1 cellular context compared by ENCODE assay signal in genomic region chr6:161011509-161012480, GRCh38.
TF ChIP-seq lines count a peak whose summit lies in the region.

No MANE protein-coding gene starts in this region.

TF ChIP-seq in H1, 55 proteins besides CTCF, POLR2A, EP300 and RAD21 (continued from another document):
- peak; percentile 68; the same call in 1 of the 2 replicates for TF ChIP-seq POU5F1 (IDR thresholded peaks at IDR 0.05; ENCODE audit: low read depth, low read length)
- no peak for TF ChIP-seq E2F6 (IDR thresholded peaks at IDR 0.05)
- TF ChIP-seq RBBP5 (IDR thresholded peaks at IDR 0.05; ENCODE audit: borderline replicate concordance, low read depth, low read length): peak; percentile 47; the same call in 1 of the 2 replicates
- peak; percentile 82 for TF ChIP-seq ASH2L (IDR thresholded peaks at IDR 0.05; ENCODE audit: low read length)
- TF ChIP-seq SIN3A (conservative IDR thresholded peaks at IDR 0.05 in 1 of 2, IDR thresholded peaks at IDR 0.05 in 1 of 2; ENCODE audit: low read depth in 1 of 2, low read length in 2 of 2): 0 out of 4 replicates have a peak, but pooled peaks of 1 of the 2 experiments have one; percentile 31
